Comparison of ENCODE assay signal across 24 cellular contexts in genomic region chr10:47350671-47351640, GRCh38. TPM values are rescaled to one million over a fixed set of nuclear protein-coding genes. Genes with fewer than 3 reads are reported as not detected.
"Had no signal": no experiment of that assay in that cellular context is flagged by ENCODE, and none has a peak within 500 bp of the region (broad histone marks: within the 10 kb centered on the region; RNA-seq: fewer than 3 reads in every experiment).

No MANE protein-coding gene starts in this region.

- H3K4me1 ChIP-seq: SJCRH30 had no signal

- H3K9me3 Mint-ChIP-seq: activated CD4-positive, alpha-beta memory T cell treated with anti-CD3 and anti-CD28 coated beads for 36 hours; activated CD4-positive, alpha-beta T cell treated with anti-CD3 and anti-CD28 coated beads, Interleukin-2, amount 10 ng/mL, durations not matched to agents 7 days and 5 days; activated naive CD4-positive, alpha-beta T cell treated with anti-CD3 and anti-CD28 coated beads, Interleukin-2, amount 10 ng/mL, durations not matched to agents 7 days and 5 days; activated naive CD8-positive, alpha-beta T cell treated with anti-CD3 and anti-CD28 coated beads for 36 hours; activated T-cell treated with anti-CD3 and anti-CD28 coated beads, Interleukin-2, amount 50 U/mL, for 4 hours; T-helper 1 cell treated with Interleukin-12 subunit alpha and Interleukin-12 subunit beta and Interleukin-4 antibody, amounts not matched to agents 30 μg/mL and 1 μg/mL, for 36 hours; WTC11 had no signal

- H3K27me3 ChIP-seq: MG63, SJCRH30 had no signal

- ATAC-seq: activated T-cell treated with anti-CD3 and anti-CD28 coated beads, Interleukin-2, amount 50 U/mL, for 4 hours; Panc1; SK-N-SH treated with all-trans-retinoic acid at 6 μM for 48 hours; WTC11 had no signal

- H3K36me3 Mint-ChIP-seq: activated CD4-positive, alpha-beta memory T cell treated with anti-CD3 and anti-CD28 coated beads for 36 hours; activated naive CD4-positive, alpha-beta T cell treated with anti-CD3 and anti-CD28 coated beads, Interleukin-2, amount 10 ng/mL, durations not matched to agents 7 days and 5 days; activated naive CD8-positive, alpha-beta T cell treated with anti-CD3 and anti-CD28 coated beads for 36 hours; WTC11 had no signal

- DNase-seq: activated CD4-positive, alpha-beta memory T cell treated with anti-CD3 and anti-CD28 coated beads for 36 hours; activated CD4-positive, alpha-beta T cell treated with anti-CD3 and anti-CD28 coated beads, Interleukin-2, amount 10 ng/mL, durations not matched to agents 7 days and 5 days; activated CD8-positive, alpha-beta memory T cell treated with anti-CD3 and anti-CD28 coated beads for 24 hours; activated gamma-delta T cell treated with Interleukin-2 at 50 U/mL for 16 hours; activated naive CD4-positive, alpha-beta T cell treated with anti-CD3 and anti-CD28 coated beads, Interleukin-2, amount 10 ng/mL, durations not matched to agents 7 days and 5 days; activated naive CD8-positive, alpha-beta T cell treated with anti-CD3 and anti-CD28 coated beads for 36 hours; activated T-cell treated with anti-CD3 and anti-CD28 coated beads, Interleukin-2, amount 50 U/mL, for 4 hours; MG63; MV-4-11; NCI-H1092 treated with DMSO at 0.1 percent for 48 hours; NCI-H1417 treated with DMSO at 0.1 percent for 48 hours; NCI-H1694 treated with DMSO at 0.1 percent for 48 hours; NCI-H2029 treated with DMSO at 0.1 percent for 48 hours; NCI-H510A treated with DMSO at 0.1 percent for 48 hours; NCI-H69; NK-92 treated with Interleukin-12 subunit alpha and Interleukin-12 subunit beta, amount 100 ng/mL, for 24 hours; OCI-M1; Right ventricle myocardium superior; SJCRH30 had no signal

- H3K27me3 Mint-ChIP-seq: activated CD4-positive, alpha-beta memory T cell treated with anti-CD3 and anti-CD28 coated beads for 36 hours; activated CD4-positive, alpha-beta T cell treated with anti-CD3 and anti-CD28 coated beads, Interleukin-2, amount 10 ng/mL, durations not matched to agents 7 days and 5 days; activated naive CD4-positive, alpha-beta T cell treated with anti-CD3 and anti-CD28 coated beads, Interleukin-2, amount 10 ng/mL, durations not matched to agents 7 days and 5 days; activated naive CD8-positive, alpha-beta T cell treated with anti-CD3 and anti-CD28 coated beads for 36 hours had no signal

- H3K27ac Mint-ChIP-seq: activated CD4-positive, alpha-beta memory T cell treated with anti-CD3 and anti-CD28 coated beads for 36 hours; activated CD4-positive, alpha-beta T cell treated with anti-CD3 and anti-CD28 coated beads, Interleukin-2, amount 10 ng/mL, durations not matched to agents 7 days and 5 days; activated naive CD4-positive, alpha-beta T cell treated with anti-CD3 and anti-CD28 coated beads, Interleukin-2, amount 10 ng/mL, durations not matched to agents 7 days and 5 days; activated naive CD8-positive, alpha-beta T cell treated with anti-CD3 and anti-CD28 coated beads for 36 hours; T-helper 1 cell treated with Interleukin-12 subunit alpha and Interleukin-12 subunit beta and Interleukin-4 antibody, amounts not matched to agents 30 μg/mL and 1 μg/mL, for 36 hours; WTC11 had no signal

- H3K4me1 Mint-ChIP-seq: activated CD4-positive, alpha-beta T cell treated with anti-CD3 and anti-CD28 coated beads, Interleukin-2, amount 10 ng/mL, durations not matched to agents 7 days and 5 days; activated naive CD4-positive, alpha-beta T cell treated with anti-CD3 and anti-CD28 coated beads, Interleukin-2, amount 10 ng/mL, durations not matched to agents 7 days and 5 days; activated naive CD8-positive, alpha-beta T cell treated with anti-CD3 and anti-CD28 coated beads for 36 hours had no signal

- H3K27ac ChIP-seq: SJCRH30 had no signal

- H3K4me3 Mint-ChIP-seq: activated CD4-positive, alpha-beta memory T cell treated with anti-CD3 and anti-CD28 coated beads for 36 hours; activated CD4-positive, alpha-beta T cell treated with anti-CD3 and anti-CD28 coated beads, Interleukin-2, amount 10 ng/mL, durations not matched to agents 7 days and 5 days; activated naive CD4-positive, alpha-beta T cell treated with anti-CD3 and anti-CD28 coated beads, Interleukin-2, amount 10 ng/mL, durations not matched to agents 7 days and 5 days; activated naive CD8-positive, alpha-beta T cell treated with anti-CD3 and anti-CD28 coated beads for 36 hours; activated T-cell treated with anti-CD3 and anti-CD28 coated beads, Interleukin-2, amount 50 U/mL, for 4 hours; T-helper 1 cell treated with Interleukin-12 subunit alpha and Interleukin-12 subunit beta and Interleukin-4 antibody, amounts not matched to agents 30 μg/mL and 1 μg/mL, for 36 hours; WTC11 had no signal

- H3K4me3 ChIP-seq: MG63, SJCRH30 had no signal

- H3K9me3 ChIP-seq: MG63, SJCRH30 had no signal

- H3K36me3 ChIP-seq: MG63, SJCRH30 had no signal

RNA-seq across cellular contexts. Expression of gene RBP3, which starts 2.8 kb away (rescaled TPM):
- total RNA-seq: activated CD4-positive, alpha-beta memory T cell treated with anti-CD3 and anti-CD28 coated beads for 36 hours; activated CD4-positive, alpha-beta T cell treated with anti-CD3 and anti-CD28 coated beads, Interleukin-2, amount 10 ng/mL, durations not matched to agents 7 days and 5 days; activated naive CD8-positive, alpha-beta T cell treated with anti-CD3 and anti-CD28 coated beads for 36 hours; activated T-cell treated with anti-CD3 and anti-CD28 coated beads, Interleukin-2, amount 50 U/mL, for 4 hours; Right ventricle myocardium superior; SJCRH30; WTC11 had no signal
- polyA plus RNA-seq: adipose tissue had no signal

RNA-seq across cellular contexts. Expression of gene GDF2, which starts 28.7 kb away (rescaled TPM):
- total RNA-seq: activated CD4-positive, alpha-beta memory T cell treated with anti-CD3 and anti-CD28 coated beads for 36 hours; activated CD4-positive, alpha-beta T cell treated with anti-CD3 and anti-CD28 coated beads, Interleukin-2, amount 10 ng/mL, durations not matched to agents 7 days and 5 days; activated naive CD8-positive, alpha-beta T cell treated with anti-CD3 and anti-CD28 coated beads for 36 hours; activated T-cell treated with anti-CD3 and anti-CD28 coated beads, Interleukin-2, amount 50 U/mL, for 4 hours; Right ventricle myocardium superior; SJCRH30; WTC11 had no signal
- polyA plus RNA-seq: adipose tissue had no signal

RNA-seq across cellular contexts. Expression of gene ZNF488, which starts 33.1 kb away (rescaled TPM):
- total RNA-seq: Right ventricle myocardium superior had no signal

RNA-seq across cellular contexts. Expression of gene GDF10, which starts 51.0 kb away (rescaled TPM):
- total RNA-seq: SJCRH30 had no signal
